In genomic region chr1:27523666-27524020, GRCh38 we compare ENCODE assay signal across 8 cellular contexts. TPM values are rescaled to one million over a fixed set of nuclear protein-coding genes. Genes with fewer than 3 reads are reported as not detected.
A peak's percentile ranks its signal among the peaks of the same experiment; 100 is the strongest.
DNase-seq lines count a peak whose midpoint lies in the region; ATAC-seq and TF ChIP-seq lines count a peak whose summit lies in the region.

No MANE protein-coding gene starts in this region.

- H3K27me3 ChIP-seq in CD4-positive, alpha-beta T cell (ENCODE audit: control insufficient read depth, insufficient read depth, low read length), result no peaks in the 10 kb centered on the region
- H3K27me3 ChIP-seq in PC-3 (ENCODE audit: low read length) (no peaks in the 10 kb centered on the region), parathyroid adenoma (ENCODE audit: control insufficient read depth, insufficient read depth, low read length) (no peaks in the 10 kb centered on the region), MM.1S (replicated peaks; ENCODE audit: insufficient read depth, low read length) (no peaks in the 10 kb centered on the region; the same call in 1 of the 2 replicates)

- no peak for DNase-seq in CD4-positive, alpha-beta T cell
- no peak for DNase-seq in PC-3
- no peak for DNase-seq in MM.1S
- no peak for DNase-seq in effector CD4-positive, alpha-beta T cell
- DNase-seq in effector CD8-positive, alpha-beta T cell (lab: John Stamatoyannopoulos, UW), result no peak

- H3K4me3 Mint-ChIP-seq in CD4-positive, alpha-beta T cell, result peak overlapping the region; percentile 91
- H3K4me3 Mint-ChIP-seq in dendritic cell treated with granulocyte-macrophage colony-stimulating factor and Interleukin-4, amounts not matched to agents 40 ng/mL and 50 ng/mL, for 4 days, result no peak overlapping the region

- H4K20me1 ChIP-seq in PC-3 (ENCODE audit: low read length) (no peaks in the 10 kb centered on the region), MM.1S (ENCODE audit: insufficient read depth, low read length) (no peaks in the 10 kb centered on the region)

- no peak for TF ChIP-seq CTCF in CD4-positive, alpha-beta T cell (IDR thresholded peaks at IDR 0.05)
- TF ChIP-seq CTCF in PC-3 (conservative IDR thresholded peaks at IDR 0.05; ENCODE audit: low read depth, low read length) (no peak), parathyroid adenoma (IDR thresholded peaks at IDR 0.05) (no peak), MM.1S (IDR thresholded peaks at IDR 0.05; ENCODE audit: low read length) (no peak)

- H3K36me3 ChIP-seq in PC-3 (ENCODE audit: low read depth, low read length) (no peaks in the 10 kb centered on the region), parathyroid adenoma (ENCODE audit: control insufficient read depth, insufficient read depth, low read length) (no peaks in the 10 kb centered on the region), MM.1S (replicated peaks; ENCODE audit: insufficient read depth, low read length) (no peaks in the 10 kb centered on the region)

- H3K4me3 ChIP-seq in PC-3 (ENCODE audit: low read length) (no peak overlapping the region), parathyroid adenoma (ENCODE audit: low read depth, low read length) (no peak overlapping the region), MM.1S (ENCODE audit: low read length) (no peak overlapping the region)

- H3K9me3 Mint-ChIP-seq in CD4-positive, alpha-beta T cell, result no peaks in the 10 kb centered on the region
- H3K9me3 Mint-ChIP-seq in dendritic cell treated with granulocyte-macrophage colony-stimulating factor and Interleukin-4, amounts not matched to agents 40 ng/mL and 50 ng/mL, for 4 days, result no peaks in the 10 kb centered on the region

- no peaks in the 10 kb centered on the region for H3K9me3 ChIP-seq in CD4-positive, alpha-beta T cell (ENCODE audit: control insufficient read depth, low read length)
- no peaks in the 10 kb centered on the region for H3K9me3 ChIP-seq in PC-3 (ENCODE audit: low read length)
- H3K9me3 ChIP-seq in parathyroid adenoma (ENCODE audit: control insufficient read depth, low read length), result no peaks in the 10 kb centered on the region
- H3K9me3 ChIP-seq in MM.1S (replicated peaks; ENCODE audit: insufficient read depth, low read length), result no peaks in the 10 kb centered on the region

- no peak for ATAC-seq in CD4-positive, alpha-beta T cell (ENCODE audit: poor library complexity)
- ATAC-seq in PC-3 (no peak), GM19351 (IDR thresholded peaks at IDR 0.05; ENCODE audit: unreplicated experiment) (no peak)

- H3K4me2 ChIP-seq in PC-3 (ENCODE audit: low read length) (peak overlapping the region; percentile 64; the same call in 1 of the 2 replicates), parathyroid adenoma (ENCODE audit: low read length) (no peak overlapping the region), MM.1S (ENCODE audit: low read depth, low read length) (no peak overlapping the region)

- no TSS peak for BruUV-seq in PC-3 (replicated peaks; lab: Mats Ljungman, UMichigan)

- CTCF ChIA-PET in CD4-positive, alpha-beta T cell (lab: Charles Lee), result interaction anchor here (1.0 to 3.8 kb wide), 11 partner anchors 34 to 223 kb away, joined by 3 to 31 read pairs (median 4); partner anchors contain the start of gene AHDC1
- CTCF ChIA-PET in PC-3 (lab: Charles Lee), result interaction anchor here (0.5 to 0.9 kb wide), 2 partner anchors 105 to 107 kb away, joined by 3 read pairs; no protein-coding TSS in a partner anchor

- peak overlapping the region; percentile 86 for H3K27ac ChIP-seq in CD4-positive, alpha-beta T cell (ENCODE audit: low read depth, low read length)
- no peak overlapping the region for H3K27ac ChIP-seq in PC-3 (ENCODE audit: low read length)
- no peak overlapping the region for H3K27ac ChIP-seq in parathyroid adenoma
- no peak overlapping the region for H3K27ac ChIP-seq in MM.1S (ENCODE audit: low read length)

- peak overlapping the region; percentile 96 for H3K27ac Mint-ChIP-seq in CD4-positive, alpha-beta T cell
- peak overlapping the region; percentile 11 for H3K27ac Mint-ChIP-seq in dendritic cell treated with granulocyte-macrophage colony-stimulating factor and Interleukin-4, amounts not matched to agents 40 ng/mL and 50 ng/mL, for 4 days

- intact Hi-C loops in CD4-positive, alpha-beta T cell (cut with DNase I, micrococcal nuclease), result loop anchor here (1.0 to 10.0 kb wide), 8 partner anchors 33 to 141 kb away; partner anchors contain the start of gene WASF2 (in 1 of the 2)
- intact Hi-C loops in PC-3 (cut with micrococcal nuclease), result loop anchor here (5.0 kb wide), 1 partner anchor 44 kb away; no protein-coding TSS in a partner anchor
- intact Hi-C loops in dendritic cell treated with granulocyte-macrophage colony-stimulating factor and Interleukin-4, amounts not matched to agents 40 ng/mL and 50 ng/mL, for 4 days (cut with micrococcal nuclease), result no loop called here

- H2AFZ ChIP-seq in PC-3 (ENCODE audit: low read length) (no peak overlapping the region), parathyroid adenoma (peak overlapping the region; percentile 38), MM.1S (ENCODE audit: low read length) (no peak overlapping the region)

- POLR2A ChIA-PET in CD4-positive, alpha-beta T cell (lab: Charles Lee), result interaction anchor here (0.6 to 2.5 kb wide), 12 partner anchors 33 to 148 kb away, joined by 3 to 21 read pairs (median 4); partner anchors contain the start of genes AHDC1, IFI6 and WASF2
- POLR2A ChIA-PET in PC-3 (lab: Charles Lee; ENCODE audit: unreplicated experiment), result interaction anchor here (0.8 kb wide), 1 partner anchor 34 kb away, joined by 6 read pairs; the partner anchor contains the start of gene WASF2

- H3K79me2 ChIP-seq in PC-3 (ENCODE audit: low read length), result no peaks in the 10 kb centered on the region
- no peaks in the 10 kb centered on the region for H3K79me2 ChIP-seq in parathyroid adenoma
- no peaks in the 10 kb centered on the region for H3K79me2 ChIP-seq in MM.1S (ENCODE audit: low read length)

- no peaks in the 10 kb centered on the region for H3K27me3 Mint-ChIP-seq in CD4-positive, alpha-beta T cell
- peaks cover 26% of the 10 kb centered on the region for H3K27me3 Mint-ChIP-seq in dendritic cell treated with granulocyte-macrophage colony-stimulating factor and Interleukin-4, amounts not matched to agents 40 ng/mL and 50 ng/mL, for 4 days

- H3F3A ChIP-seq in PC-3 (ENCODE audit: low read length, unreplicated experiment), result no peaks in the 10 kb centered on the region
- no peaks in the 10 kb centered on the region for H3F3A ChIP-seq in MM.1S (ENCODE audit: insufficient read depth, low read length)

- no peaks in the 10 kb centered on the region for H3K9me2 ChIP-seq in PC-3 (replicated peaks; ENCODE audit: low read length)
- H3K9me2 ChIP-seq in MM.1S (replicated peaks; ENCODE audit: insufficient read depth, low read length), result no peaks in the 10 kb centered on the region

- peaks cover 84% of the 10 kb centered on the region for H3K4me1 Mint-ChIP-seq in CD4-positive, alpha-beta T cell (ENCODE audit: low read depth)
- H3K4me1 Mint-ChIP-seq in dendritic cell treated with granulocyte-macrophage colony-stimulating factor and Interleukin-4, amounts not matched to agents 40 ng/mL and 50 ng/mL, for 4 days (ENCODE audit: low read depth), result peaks cover 81% of the 10 kb centered on the region

- H3K4me1 ChIP-seq in PC-3 (ENCODE audit: insufficient read depth, low read length), result peaks cover 29% of the 10 kb centered on the region
- H3K4me1 ChIP-seq in parathyroid adenoma, result peaks cover 45% of the 10 kb centered on the region
- peaks cover 8% of the 10 kb centered on the region for H3K4me1 ChIP-seq in MM.1S (ENCODE audit: low read length)

- H3K36me3 Mint-ChIP-seq in CD4-positive, alpha-beta T cell (ENCODE audit: low read depth), result peaks cover 12% of the 10 kb centered on the region
- no peaks in the 10 kb centered on the region for H3K36me3 Mint-ChIP-seq in dendritic cell treated with granulocyte-macrophage colony-stimulating factor and Interleukin-4, amounts not matched to agents 40 ng/mL and 50 ng/mL, for 4 days (ENCODE audit: low read depth)

- H3K9ac ChIP-seq in PC-3 (ENCODE audit: low read length), result 0 out of 2 replicates have a peak overlapping the region, but pooled peaks have one; percentile 57
- H3K9ac ChIP-seq in parathyroid adenoma, result no peak overlapping the region
- H3K9ac ChIP-seq in MM.1S (ENCODE audit: low read length), result no peak overlapping the region

RNA-seq across cellular contexts. Expression of gene WASF2, which starts 33.7 kb away (rescaled TPM):
- 100 to 1,000 TPM; 119 to 121 TPM for total RNA-seq in CD4-positive, alpha-beta T cell
- total RNA-seq in PC-3 (2014; rRNA removed), result 20.7 and 32.4 TPM in 2 replicates
